9 cellular contexts compared by ENCODE assay signal in the genomic region with DNA sequence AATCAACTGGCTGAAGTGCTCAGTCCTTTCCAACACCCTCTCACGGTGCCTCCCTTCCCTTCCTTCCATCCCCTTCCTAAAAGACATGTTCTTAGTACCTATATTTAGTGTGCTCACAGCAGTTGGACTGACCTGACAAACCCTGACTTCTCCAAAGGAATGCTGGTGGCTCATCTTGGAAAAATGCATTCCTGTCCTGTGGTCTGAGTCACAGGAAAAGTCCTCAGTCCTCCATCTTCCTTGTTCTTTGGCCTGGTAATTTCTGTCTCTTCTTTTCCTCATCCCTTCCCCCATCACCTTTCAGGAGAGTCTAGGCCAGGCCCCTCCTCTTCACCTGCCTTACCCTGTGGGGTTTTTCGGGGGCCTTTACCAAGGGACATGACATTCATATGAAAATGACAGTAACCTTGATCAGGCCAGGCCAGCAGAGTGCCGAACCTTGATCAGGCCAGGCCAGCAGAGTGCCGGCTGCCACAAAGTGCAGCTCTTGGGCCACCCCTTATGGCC. TPM values are rescaled to one million over a fixed set of nuclear protein-coding genes. Genes with fewer than 3 reads are reported as not detected.
DNase-seq lines count a peak whose midpoint lies in the region; ATAC-seq and TF ChIP-seq lines count a peak whose summit lies in the region.
"Had no signal": no experiment of that assay in that cellular context is flagged by ENCODE, and none has a peak within 500 bp of the region (broad histone marks: within the 10 kb centered on the region; RNA-seq: fewer than 3 reads in every experiment).

No MANE protein-coding gene starts in this region.

- H3K27me3 ChIP-seq in hepatocyte (no peaks in the 10 kb centered on the region), smooth muscle cell (ENCODE audit: low read depth) (no peaks in the 10 kb centered on the region), testis (no peaks in the 10 kb centered on the region)

- H3K4me2 ChIP-seq in hepatocyte, result no peak overlapping the region
- H3K4me2 ChIP-seq in smooth muscle cell, result peak overlapping the region; percentile 96

- H3K9me2 ChIP-seq in hepatocyte (replicated peaks; ENCODE audit: insufficient read depth), result no peaks in the 10 kb centered on the region

- WGBS in hepatocyte (ENCODE audit: low lambda C conversion rate, missing lambda C conversion rate), result 67% methylated on average over 4 of the region's 4 CpGs
- 54% methylated on average over 4 of the region's 4 CpGs for WGBS in smooth muscle cell (ENCODE audit: low lambda C conversion rate)
- WGBS in testis, 2 donors, result 73 to 86% methylated on average over 4 of the region's 4 CpGs

- peaks cover 57% of the 10 kb centered on the region for H3K4me1 ChIP-seq in hepatocyte (ENCODE audit: insufficient read depth)
- peaks cover 44% of the 10 kb centered on the region for H3K4me1 ChIP-seq in smooth muscle cell (ENCODE audit: low read depth)
- peaks cover 45% of the 10 kb centered on the region for H3K4me1 ChIP-seq in testis

- peak; percentile 82 for DNase-seq in HFF-Myc (ENCODE audit: extremely low read depth, low read depth)
- peak; percentile 92 for DNase-seq in amniotic epithelial cell (ENCODE audit: low read depth)
- no peak for DNase-seq in hepatocyte (ENCODE audit: low spot score)
- no peak for DNase-seq in smooth muscle cell (lab: John Stamatoyannopoulos, UW; ENCODE audit: unreplicated experiment)
- no peak for DNase-seq in testis
- no peak for DNase-seq in activated CD4-positive, alpha-beta T cell treated with anti-CD3 and anti-CD28 coated beads, Interleukin-2, amount 50 U/mL, for 4 hours
- no peak for DNase-seq in NCI-H146 treated with DMSO at 0.1 percent for 48 hours (lab: John Stamatoyannopoulos, UW; ENCODE audit: unreplicated experiment)
- DNase-seq: NCI-H1092 treated with DMSO at 0.1 percent for 48 hours had no signal

- peak overlapping the region; percentile 95 for H3K27ac ChIP-seq in hepatocyte
- H3K27ac ChIP-seq in smooth muscle cell (ENCODE audit: low read depth), result peak overlapping the region; percentile 99
- no peak overlapping the region for H3K27ac ChIP-seq in testis

- H3K36me3 ChIP-seq in hepatocyte (replicated peaks; ENCODE audit: insufficient read depth, low read depth) (peaks cover 4% of the 10 kb centered on the region), smooth muscle cell (ENCODE audit: low read depth) (no peaks in the 10 kb centered on the region), testis (ENCODE audit: low read depth, missing control alignments) (no peaks in the 10 kb centered on the region)

- TF ChIP-seq POLR2A in testis (IDR thresholded peaks at IDR 0.05), result no peak

- peaks cover 81% of the 10 kb centered on the region for H3F3A ChIP-seq in smooth muscle cell (ENCODE audit: low read depth)

- H3K4me3 ChIP-seq in HFF-Myc (replicated peaks; ENCODE audit: low read depth, low read length) (no peak overlapping the region), hepatocyte (no peak overlapping the region), smooth muscle cell (no peak overlapping the region), testis (no peak overlapping the region)

- no peak for TF ChIP-seq CTCF in HFF-Myc (IDR thresholded peaks at IDR 0.05; ENCODE audit: low read depth, low read length, missing control alignments)
- TF ChIP-seq CTCF in hepatocyte (IDR thresholded peaks at IDR 0.05; ENCODE audit: poor library complexity), result no peak
- no peak for TF ChIP-seq CTCF in smooth muscle cell (IDR thresholded peaks at IDR 0.05; ENCODE audit: borderline replicate concordance, insufficient read depth, poor library complexity, severe bottlenecking)
- TF ChIP-seq CTCF in testis (IDR thresholded peaks at IDR 0.05), result no peak

- ATAC-seq in GM18868 (IDR thresholded peaks at IDR 0.05; ENCODE audit: unreplicated experiment), result no peak

- H3K79me2 ChIP-seq in hepatocyte (peaks cover 96% of the 10 kb centered on the region), smooth muscle cell (ENCODE audit: low read depth) (peaks cover 85% of the 10 kb centered on the region)

- intact Hi-C loops in testis (cut with DNase I; ENCODE audit: low total_unique reads), result no loop called here

- H3K9me3 ChIP-seq in hepatocyte (ENCODE audit: low read depth) (no peaks in the 10 kb centered on the region), smooth muscle cell (replicated peaks; ENCODE audit: low read depth) (no peaks in the 10 kb centered on the region), testis (no peaks in the 10 kb centered on the region)

- peak overlapping the region; percentile 76 for H3K9ac ChIP-seq in smooth muscle cell (ENCODE audit: low read depth)

- H2AFZ ChIP-seq in hepatocyte (no peak overlapping the region), smooth muscle cell (ENCODE audit: low read depth) (no peak overlapping the region)

- H4K20me1 ChIP-seq in hepatocyte (ENCODE audit: insufficient read depth, poor library complexity, severe bottlenecking) (peaks cover 20% of the 10 kb centered on the region), smooth muscle cell (ENCODE audit: low read depth) (peaks cover 62% of the 10 kb centered on the region)

RNA-seq across cellular contexts. Expression of a gene that starts 7.2 kb away (rescaled TPM):
- total RNA-seq in hepatocyte, result 362 and 379 TPM in 2 replicates
- polyA plus RNA-seq in hepatocyte, result 123 and 128 TPM in 2 replicates
- total RNA-seq in smooth muscle cell, result 347 and 400 TPM in 2 replicates
- polyA plus RNA-seq in smooth muscle cell, result 140 and 144 TPM in 2 replicates
- total RNA-seq in testis, result 100 to 1,000 TPM; 131 to 160 TPM
- 98.3 TPM for polyA plus RNA-seq in testis (ENCODE audit: insufficient read depth, low read depth, low replicate concordance)

Comparison
In these comparisons a context has a peak if more than half of its experiments do, and no peak if none do; other contexts are left out.
1. DNase-seq: peak in HFF-Myc (single experiment) and amniotic epithelial cell (single experiment); none in hepatocyte (single experiment), smooth muscle cell (single experiment), testis (single experiment), activated CD4-positive, alpha-beta T cell treated with anti-CD3 and anti-CD28 coated beads, Interleukin-2, amount 50 U/mL, for 4 hours (0 of 2) and NCI-H146 treated with DMSO at 0.1 percent for 48 hours (single experiment).
2. H3K27ac ChIP-seq: peak in hepatocyte (single experiment) and smooth muscle cell (single experiment); none in testis (0 of 2).